Comparison of ENCODE assay signal across 1 cellular context in the genomic region with DNA sequence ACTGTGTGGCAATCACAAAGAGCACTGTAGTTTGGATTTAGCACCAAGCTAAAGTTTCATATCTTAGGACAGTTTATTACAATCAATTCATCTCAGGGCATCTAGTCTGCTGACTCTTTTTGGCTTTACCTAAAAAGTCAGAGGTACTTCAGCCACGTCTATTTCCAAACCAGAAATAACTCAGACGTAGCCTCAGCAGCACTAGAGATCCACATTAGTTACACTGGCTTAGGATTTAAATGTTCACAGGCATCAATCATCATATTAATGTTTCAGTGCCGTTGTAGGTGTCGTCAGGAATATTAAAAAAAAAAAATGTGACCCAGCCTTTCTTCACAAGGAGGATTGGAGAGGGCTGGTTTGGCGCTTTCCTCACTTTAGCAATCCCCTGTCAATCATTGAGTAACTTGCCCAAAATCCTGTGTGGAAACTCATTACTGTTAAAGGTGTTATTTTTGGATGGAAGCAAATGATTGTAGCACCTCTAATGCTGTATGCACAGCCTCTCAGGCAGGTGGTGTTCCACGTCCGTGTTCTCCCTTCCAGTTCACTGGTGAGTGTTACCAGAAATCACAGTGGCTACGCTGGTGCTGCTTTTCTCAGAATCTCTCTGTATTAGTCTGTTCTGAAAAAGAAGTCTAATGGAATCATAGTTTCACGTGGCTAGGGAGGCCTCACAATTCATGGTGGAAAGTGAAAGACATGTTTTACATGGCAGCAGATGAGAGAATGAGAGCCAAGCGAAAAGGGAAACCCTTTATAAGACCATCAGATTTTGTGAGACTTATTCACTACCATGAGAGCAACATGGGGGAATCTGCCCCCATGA.
TF ChIP-seq lines count a peak whose summit lies in the region.

No MANE protein-coding gene starts in this region.

TF ChIP-seq in GM12878, 131 proteins besides CTCF, POLR2A, EP300 and RAD21 (continued from another document and continues in another):
- TF ChIP-seq, protein P1, sequence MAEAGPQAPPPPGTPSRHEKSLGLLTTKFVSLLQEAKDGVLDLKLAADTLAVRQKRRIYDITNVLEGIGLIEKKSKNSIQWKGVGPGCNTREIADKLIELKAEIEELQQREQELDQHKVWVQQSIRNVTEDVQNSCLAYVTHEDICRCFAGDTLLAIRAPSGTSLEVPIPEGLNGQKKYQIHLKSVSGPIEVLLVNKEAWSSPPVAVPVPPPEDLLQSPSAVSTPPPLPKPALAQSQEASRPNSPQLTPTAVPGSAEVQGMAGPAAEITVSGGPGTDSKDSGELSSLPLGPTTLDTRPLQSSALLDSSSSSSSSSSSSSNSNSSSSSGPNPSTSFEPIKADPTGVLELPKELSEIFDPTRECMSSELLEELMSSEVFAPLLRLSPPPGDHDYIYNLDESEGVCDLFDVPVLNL (IDR thresholded peaks at IDR 0.05; ENCODE audit: low read depth, low read length) = no peak
- TF ChIP-seq, protein P2, sequence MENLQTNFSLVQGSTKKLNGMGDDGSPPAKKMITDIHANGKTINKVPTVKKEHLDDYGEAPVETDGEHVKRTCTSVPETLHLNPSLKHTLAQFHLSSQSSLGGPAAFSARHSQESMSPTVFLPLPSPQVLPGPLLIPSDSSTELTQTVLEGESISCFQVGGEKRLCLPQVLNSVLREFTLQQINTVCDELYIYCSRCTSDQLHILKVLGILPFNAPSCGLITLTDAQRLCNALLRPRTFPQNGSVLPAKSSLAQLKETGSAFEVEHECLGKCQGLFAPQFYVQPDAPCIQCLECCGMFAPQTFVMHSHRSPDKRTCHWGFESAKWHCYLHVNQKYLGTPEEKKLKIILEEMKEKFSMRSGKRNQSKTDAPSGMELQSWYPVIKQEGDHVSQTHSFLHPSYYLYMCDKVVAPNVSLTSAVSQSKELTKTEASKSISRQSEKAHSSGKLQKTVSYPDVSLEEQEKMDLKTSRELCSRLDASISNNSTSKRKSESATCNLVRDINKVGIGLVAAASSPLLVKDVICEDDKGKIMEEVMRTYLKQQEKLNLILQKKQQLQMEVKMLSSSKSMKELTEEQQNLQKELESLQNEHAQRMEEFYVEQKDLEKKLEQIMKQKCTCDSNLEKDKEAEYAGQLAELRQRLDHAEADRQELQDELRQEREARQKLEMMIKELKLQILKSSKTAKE (IDR thresholded peaks at IDR 0.05; ENCODE audit: low read depth, poor library complexity, severe bottlenecking) = no peak
- TF ChIP-seq CEBPB (IDR thresholded peaks at IDR 0.05; ENCODE audit: borderline replicate concordance in 1 of 2, low read depth in 2 of 2, low read length in 2 of 2) = no peak; a peak in 1 of 4 replicates
- 0 out of 2 replicates have a peak, but pooled peaks have one; percentile 42 for TF ChIP-seq PML (IDR thresholded peaks at IDR 0.05; ENCODE audit: low read length)
- TF ChIP-seq FOXM1 (IDR thresholded peaks at IDR 0.05; ENCODE audit: low read depth, low read length) = peak; percentile 54
- TF ChIP-seq, protein P3, sequence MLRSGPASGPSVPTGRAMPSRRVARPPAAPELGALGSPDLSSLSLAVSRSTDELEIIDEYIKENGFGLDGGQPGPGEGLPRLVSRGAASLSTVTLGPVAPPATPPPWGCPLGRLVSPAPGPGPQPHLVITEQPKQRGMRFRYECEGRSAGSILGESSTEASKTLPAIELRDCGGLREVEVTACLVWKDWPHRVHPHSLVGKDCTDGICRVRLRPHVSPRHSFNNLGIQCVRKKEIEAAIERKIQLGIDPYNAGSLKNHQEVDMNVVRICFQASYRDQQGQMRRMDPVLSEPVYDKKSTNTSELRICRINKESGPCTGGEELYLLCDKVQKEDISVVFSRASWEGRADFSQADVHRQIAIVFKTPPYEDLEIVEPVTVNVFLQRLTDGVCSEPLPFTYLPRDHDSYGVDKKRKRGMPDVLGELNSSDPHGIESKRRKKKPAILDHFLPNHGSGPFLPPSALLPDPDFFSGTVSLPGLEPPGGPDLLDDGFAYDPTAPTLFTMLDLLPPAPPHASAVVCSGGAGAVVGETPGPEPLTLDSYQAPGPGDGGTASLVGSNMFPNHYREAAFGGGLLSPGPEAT (IDR thresholded peaks at IDR 0.05; ENCODE audit: low read depth) = no peak; the same call in 1 of the 2 replicates
- TF ChIP-seq FOXK2 (IDR thresholded peaks at IDR 0.05) = no peak
- TF ChIP-seq, protein P4, sequence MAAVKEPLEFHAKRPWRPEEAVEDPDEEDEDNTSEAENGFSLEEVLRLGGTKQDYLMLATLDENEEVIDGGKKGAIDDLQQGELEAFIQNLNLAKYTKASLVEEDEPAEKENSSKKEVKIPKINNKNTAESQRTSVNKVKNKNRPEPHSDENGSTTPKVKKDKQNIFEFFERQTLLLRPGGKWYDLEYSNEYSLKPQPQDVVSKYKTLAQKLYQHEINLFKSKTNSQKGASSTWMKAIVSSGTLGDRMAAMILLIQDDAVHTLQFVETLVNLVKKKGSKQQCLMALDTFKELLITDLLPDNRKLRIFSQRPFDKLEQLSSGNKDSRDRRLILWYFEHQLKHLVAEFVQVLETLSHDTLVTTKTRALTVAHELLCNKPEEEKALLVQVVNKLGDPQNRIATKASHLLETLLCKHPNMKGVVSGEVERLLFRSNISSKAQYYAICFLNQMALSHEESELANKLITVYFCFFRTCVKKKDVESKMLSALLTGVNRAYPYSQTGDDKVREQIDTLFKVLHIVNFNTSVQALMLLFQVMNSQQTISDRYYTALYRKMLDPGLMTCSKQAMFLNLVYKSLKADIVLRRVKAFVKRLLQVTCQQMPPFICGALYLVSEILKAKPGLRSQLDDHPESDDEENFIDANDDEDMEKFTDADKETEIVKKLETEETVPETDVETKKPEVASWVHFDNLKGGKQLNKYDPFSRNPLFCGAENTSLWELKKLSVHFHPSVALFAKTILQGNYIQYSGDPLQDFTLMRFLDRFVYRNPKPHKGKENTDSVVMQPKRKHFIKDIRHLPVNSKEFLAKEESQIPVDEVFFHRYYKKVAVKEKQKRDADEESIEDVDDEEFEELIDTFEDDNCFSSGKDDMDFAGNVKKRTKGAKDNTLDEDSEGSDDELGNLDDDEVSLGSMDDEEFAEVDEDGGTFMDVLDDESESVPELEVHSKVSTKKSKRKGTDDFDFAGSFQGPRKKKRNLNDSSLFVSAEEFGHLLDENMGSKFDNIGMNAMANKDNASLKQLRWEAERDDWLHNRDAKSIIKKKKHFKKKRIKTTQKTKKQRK (IDR thresholded peaks at IDR 0.05; ENCODE audit: low read depth, low read length) = no peak
- no peak for TF ChIP-seq CBX3 (IDR thresholded peaks at IDR 0.05; ENCODE audit: borderline replicate concordance, low read depth)
- TF ChIP-seq TBL1XR1 (IDR thresholded peaks at IDR 0.05; ENCODE audit: low read depth, low read length) = no peak
- no peak for TF ChIP-seq ESRRA (IDR thresholded peaks at IDR 0.05; ENCODE audit: low read length)
- peak; percentile 35 for TF ChIP-seq JUNB (IDR thresholded peaks at IDR 0.05)
- TF ChIP-seq CHD4 (IDR thresholded peaks at IDR 0.05) = no peak
- TF ChIP-seq TCF12 (IDR thresholded peaks at IDR 0.05; ENCODE audit: low read depth, low read length) = no peak
- TF ChIP-seq, protein P5, sequence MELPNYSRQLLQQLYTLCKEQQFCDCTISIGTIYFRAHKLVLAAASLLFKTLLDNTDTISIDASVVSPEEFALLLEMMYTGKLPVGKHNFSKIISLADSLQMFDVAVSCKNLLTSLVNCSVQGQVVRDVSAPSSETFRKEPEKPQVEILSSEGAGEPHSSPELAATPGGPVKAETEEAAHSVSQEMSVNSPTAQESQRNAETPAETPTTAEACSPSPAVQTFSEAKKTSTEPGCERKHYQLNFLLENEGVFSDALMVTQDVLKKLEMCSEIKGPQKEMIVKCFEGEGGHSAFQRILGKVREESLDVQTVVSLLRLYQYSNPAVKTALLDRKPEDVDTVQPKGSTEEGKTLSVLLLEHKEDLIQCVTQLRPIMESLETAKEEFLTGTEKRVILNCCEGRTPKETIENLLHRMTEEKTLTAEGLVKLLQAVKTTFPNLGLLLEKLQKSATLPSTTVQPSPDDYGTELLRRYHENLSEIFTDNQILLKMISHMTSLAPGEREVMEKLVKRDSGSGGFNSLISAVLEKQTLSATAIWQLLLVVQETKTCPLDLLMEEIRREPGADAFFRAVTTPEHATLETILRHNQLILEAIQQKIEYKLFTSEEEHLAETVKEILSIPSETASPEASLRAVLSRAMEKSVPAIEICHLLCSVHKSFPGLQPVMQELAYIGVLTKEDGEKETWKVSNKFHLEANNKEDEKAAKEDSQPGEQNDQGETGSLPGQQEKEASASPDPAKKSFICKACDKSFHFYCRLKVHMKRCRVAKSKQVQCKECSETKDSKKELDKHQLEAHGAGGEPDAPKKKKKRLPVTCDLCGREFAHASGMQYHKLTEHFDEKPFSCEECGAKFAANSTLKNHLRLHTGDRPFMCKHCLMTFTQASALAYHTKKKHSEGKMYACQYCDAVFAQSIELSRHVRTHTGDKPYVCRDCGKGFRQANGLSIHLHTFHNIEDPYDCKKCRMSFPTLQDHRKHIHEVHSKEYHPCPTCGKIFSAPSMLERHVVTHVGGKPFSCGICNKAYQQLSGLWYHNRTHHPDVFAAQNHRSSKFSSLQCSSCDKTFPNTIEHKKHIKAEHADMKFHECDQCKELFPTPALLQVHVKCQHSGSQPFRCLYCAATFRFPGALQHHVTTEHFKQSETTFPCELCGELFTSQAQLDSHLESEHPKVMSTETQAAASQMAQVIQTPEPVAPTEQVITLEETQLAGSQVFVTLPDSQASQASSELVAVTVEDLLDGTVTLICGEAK (IDR thresholded peaks at IDR 0.05; ENCODE audit: borderline replicate concordance) = no peak
- no peak for TF ChIP-seq SMAD1 (IDR thresholded peaks at IDR 0.05; ENCODE audit: low read depth, partially characterized antibody)
- TF ChIP-seq DPF2 (IDR thresholded peaks at IDR 0.05) = no peak
- TF ChIP-seq, protein P6, sequence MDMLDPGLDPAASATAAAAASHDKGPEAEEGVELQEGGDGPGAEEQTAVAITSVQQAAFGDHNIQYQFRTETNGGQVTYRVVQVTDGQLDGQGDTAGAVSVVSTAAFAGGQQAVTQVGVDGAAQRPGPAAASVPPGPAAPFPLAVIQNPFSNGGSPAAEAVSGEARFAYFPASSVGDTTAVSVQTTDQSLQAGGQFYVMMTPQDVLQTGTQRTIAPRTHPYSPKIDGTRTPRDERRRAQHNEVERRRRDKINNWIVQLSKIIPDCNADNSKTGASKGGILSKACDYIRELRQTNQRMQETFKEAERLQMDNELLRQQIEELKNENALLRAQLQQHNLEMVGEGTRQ (IDR thresholded peaks at IDR 0.05; ENCODE audit: borderline replicate concordance, low read depth, low read length) = no peak
- no peak for TF ChIP-seq ATF7 (IDR thresholded peaks at IDR 0.05; ENCODE audit: low read depth)
- TF ChIP-seq RBBP5 (conservative IDR thresholded peaks at IDR 0.05) = no peak
- TF ChIP-seq, protein P7, sequence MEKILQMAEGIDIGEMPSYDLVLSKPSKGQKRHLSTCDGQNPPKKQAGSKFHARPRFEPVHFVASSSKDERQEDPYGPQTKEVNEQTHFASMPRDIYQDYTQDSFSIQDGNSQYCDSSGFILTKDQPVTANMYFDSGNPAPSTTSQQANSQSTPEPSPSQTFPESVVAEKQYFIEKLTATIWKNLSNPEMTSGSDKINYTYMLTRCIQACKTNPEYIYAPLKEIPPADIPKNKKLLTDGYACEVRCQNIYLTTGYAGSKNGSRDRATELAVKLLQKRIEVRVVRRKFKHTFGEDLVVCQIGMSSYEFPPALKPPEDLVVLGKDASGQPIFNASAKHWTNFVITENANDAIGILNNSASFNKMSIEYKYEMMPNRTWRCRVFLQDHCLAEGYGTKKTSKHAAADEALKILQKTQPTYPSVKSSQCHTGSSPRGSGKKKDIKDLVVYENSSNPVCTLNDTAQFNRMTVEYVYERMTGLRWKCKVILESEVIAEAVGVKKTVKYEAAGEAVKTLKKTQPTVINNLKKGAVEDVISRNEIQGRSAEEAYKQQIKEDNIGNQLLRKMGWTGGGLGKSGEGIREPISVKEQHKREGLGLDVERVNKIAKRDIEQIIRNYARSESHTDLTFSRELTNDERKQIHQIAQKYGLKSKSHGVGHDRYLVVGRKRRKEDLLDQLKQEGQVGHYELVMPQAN (conservative IDR thresholded peaks at IDR 0.05) = no peak
- TF ChIP-seq MEF2A (IDR thresholded peaks at IDR 0.05; ENCODE audit: insufficient read depth, low read depth, low read length) = 0 out of 2 replicates have a peak, but pooled peaks have one; percentile 2
- TF ChIP-seq CREB1 (IDR thresholded peaks at IDR 0.05; ENCODE audit: low read depth) = no peak
- TF ChIP-seq, protein P8, sequence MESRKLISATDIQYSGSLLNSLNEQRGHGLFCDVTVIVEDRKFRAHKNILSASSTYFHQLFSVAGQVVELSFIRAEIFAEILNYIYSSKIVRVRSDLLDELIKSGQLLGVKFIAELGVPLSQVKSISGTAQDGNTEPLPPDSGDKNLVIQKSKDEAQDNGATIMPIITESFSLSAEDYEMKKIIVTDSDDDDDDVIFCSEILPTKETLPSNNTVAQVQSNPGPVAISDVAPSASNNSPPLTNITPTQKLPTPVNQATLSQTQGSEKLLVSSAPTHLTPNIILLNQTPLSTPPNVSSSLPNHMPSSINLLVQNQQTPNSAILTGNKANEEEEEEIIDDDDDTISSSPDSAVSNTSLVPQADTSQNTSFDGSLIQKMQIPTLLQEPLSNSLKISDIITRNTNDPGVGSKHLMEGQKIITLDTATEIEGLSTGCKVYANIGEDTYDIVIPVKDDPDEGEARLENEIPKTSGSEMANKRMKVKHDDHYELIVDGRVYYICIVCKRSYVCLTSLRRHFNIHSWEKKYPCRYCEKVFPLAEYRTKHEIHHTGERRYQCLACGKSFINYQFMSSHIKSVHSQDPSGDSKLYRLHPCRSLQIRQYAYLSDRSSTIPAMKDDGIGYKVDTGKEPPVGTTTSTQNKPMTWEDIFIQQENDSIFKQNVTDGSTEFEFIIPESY (IDR thresholded peaks at IDR 0.05) = no peak
- no peak for TF ChIP-seq WRNIP1 (IDR thresholded peaks at IDR 0.05; ENCODE audit: borderline replicate concordance, low read depth, low read length)
- TF ChIP-seq, protein P9, sequence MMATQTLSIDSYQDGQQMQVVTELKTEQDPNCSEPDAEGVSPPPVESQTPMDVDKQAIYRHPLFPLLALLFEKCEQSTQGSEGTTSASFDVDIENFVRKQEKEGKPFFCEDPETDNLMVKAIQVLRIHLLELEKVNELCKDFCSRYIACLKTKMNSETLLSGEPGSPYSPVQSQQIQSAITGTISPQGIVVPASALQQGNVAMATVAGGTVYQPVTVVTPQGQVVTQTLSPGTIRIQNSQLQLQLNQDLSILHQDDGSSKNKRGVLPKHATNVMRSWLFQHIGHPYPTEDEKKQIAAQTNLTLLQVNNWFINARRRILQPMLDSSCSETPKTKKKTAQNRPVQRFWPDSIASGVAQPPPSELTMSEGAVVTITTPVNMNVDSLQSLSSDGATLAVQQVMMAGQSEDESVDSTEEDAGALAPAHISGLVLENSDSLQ (IDR thresholded peaks at IDR 0.05) = peak; percentile 71
- peak; percentile 39; the same call in 1 of the 2 replicates for TF ChIP-seq CREM (IDR thresholded peaks at IDR 0.05; ENCODE audit: low read depth)
- TF ChIP-seq, protein P10, sequence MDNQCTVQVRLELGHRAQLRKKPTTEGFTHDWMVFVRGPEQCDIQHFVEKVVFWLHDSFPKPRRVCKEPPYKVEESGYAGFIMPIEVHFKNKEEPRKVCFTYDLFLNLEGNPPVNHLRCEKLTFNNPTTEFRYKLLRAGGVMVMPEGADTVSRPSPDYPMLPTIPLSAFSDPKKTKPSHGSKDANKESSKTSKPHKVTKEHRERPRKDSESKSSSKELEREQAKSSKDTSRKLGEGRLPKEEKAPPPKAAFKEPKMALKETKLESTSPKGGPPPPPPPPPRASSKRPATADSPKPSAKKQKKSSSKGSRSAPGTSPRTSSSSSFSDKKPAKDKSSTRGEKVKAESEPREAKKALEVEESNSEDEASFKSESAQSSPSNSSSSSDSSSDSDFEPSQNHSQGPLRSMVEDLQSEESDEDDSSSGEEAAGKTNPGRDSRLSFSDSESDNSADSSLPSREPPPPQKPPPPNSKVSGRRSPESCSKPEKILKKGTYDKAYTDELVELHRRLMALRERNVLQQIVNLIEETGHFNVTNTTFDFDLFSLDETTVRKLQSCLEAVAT (IDR thresholded peaks at IDR 0.05) = no peak
- no peak for TF ChIP-seq JUND (IDR thresholded peaks at IDR 0.05; ENCODE audit: low read depth, low read length)
- TF ChIP-seq LARP7 (IDR thresholded peaks at IDR 0.05) = no peak
- TF ChIP-seq TAF1 (IDR thresholded peaks at IDR 0.05; ENCODE audit: borderline replicate concordance, low read depth, low read length) = no peak
